ENCODE assay signal across 36 cellular contexts in the genomic region with DNA sequence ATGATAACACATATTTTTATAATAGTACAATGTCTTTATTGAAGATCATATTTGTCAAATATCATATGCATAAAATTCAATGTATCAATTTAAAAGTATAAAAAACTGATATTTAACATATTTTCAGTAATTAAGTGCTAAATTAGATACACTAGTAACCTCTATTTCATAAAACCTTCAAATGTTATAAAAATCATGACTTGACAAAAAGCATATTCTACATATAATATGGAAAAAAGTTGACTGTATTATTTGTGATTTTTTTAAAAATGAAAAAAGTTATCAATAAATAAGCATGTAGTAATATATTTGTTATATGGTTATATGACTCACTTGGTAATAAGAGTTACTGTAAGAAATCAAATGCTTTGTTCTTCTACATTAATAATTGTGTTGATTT.
"Had no signal": no experiment of that assay in that cellular context is flagged by ENCODE, and none has a peak within 500 bp of the region (broad histone marks: within the 10 kb centered on the region; RNA-seq: fewer than 3 reads in every experiment).

No MANE protein-coding gene starts in this region.

- FAIRE-seq: bronchial epithelial cell had no signal

- DNase-seq: activated CD4-positive, alpha-beta memory T cell treated with anti-CD3 and anti-CD28 coated beads, Interleukin-2, amount 10 ng/mL, durations not matched to agents 7 days and 5 days; activated CD4-positive, alpha-beta T cell treated with anti-CD3 and anti-CD28 coated beads for 1 hour; activated CD4-positive, alpha-beta T cell treated with anti-CD3 and anti-CD28 coated beads for 48 hours; activated CD4-positive, CD25-positive, alpha-beta regulatory T cell; activated CD8-positive, alpha-beta memory T cell treated with anti-CD3 and anti-CD28 coated beads for 24 hours; activated CD8-positive, alpha-beta memory T cell treated with anti-CD3 and anti-CD28 coated beads, Interleukin-2, amount 10 ng/mL, durations not matched to agents 7 days and 5 days; activated CD8-positive, alpha-beta memory T cell treated with anti-CD3 and anti-CD28 coated beads, Interleukin-2, amount 50 U/mL, for 48 hours; activated effector memory CD4-positive, alpha-beta T cell treated with Interleukin-2 at 50 U/mL for 16 hours; activated naive CD4-positive, alpha-beta T cell treated with anti-CD3 and anti-CD28 coated beads, Interleukin-2, amount 10 ng/mL, durations not matched to agents 7 days and 5 days; activated naive CD8-positive, alpha-beta T cell treated with anti-CD3 and anti-CD28 coated beads, Interleukin-2, amount 50 U/mL, for 24 hours; activated T-cell treated with anti-CD3 and anti-CD28 coated beads, Interleukin-2, amount 50 U/mL, for 48 hours; anterior cingulate cortex; caudate nucleus; cerebellar nuclear complex; MM.1S; MV-4-11; NCI-H1092; NCI-H1436 treated with DMSO at 0.1 percent for 48 hours; NCI-H1694 treated with DMSO at 0.1 percent for 48 hours; NCI-H2029; NCI-H2107; NCI-H2171; NCI-H2227 treated with DMSO at 0.1 percent for 48 hours; NCI-H446; NCI-H524; RPMI8226; SIG-M5; SW 1271; T-helper 1 cell; T-helper 2 cell; T-helper 9 cell; WERI-Rb-1 had no signal

- H3K27ac ChIP-seq: KMS-11, WERI-Rb-1 had no signal

- ATAC-seq: activated CD8-positive, alpha-beta memory T cell treated with anti-CD3 and anti-CD28 coated beads, Interleukin-2, amount 10 ng/mL, durations not matched to agents 7 days and 5 days; activated naive CD8-positive, alpha-beta T cell treated with anti-CD3 and anti-CD28 coated beads, Interleukin-2, amount 50 U/mL, for 24 hours; Panc1; SK-N-SH treated with all-trans-retinoic acid at 6 μM for 48 hours had no signal

- H3K36me3 ChIP-seq: WERI-Rb-1 had no signal

- H3K4me2 ChIP-seq: KMS-11 had no signal
